ENCODE assay signal across 14 cellular contexts in genomic region chrX:2261838-2262678, GRCh38.
DNase-seq lines count a peak whose midpoint lies in the region; ATAC-seq and TF ChIP-seq lines count a peak whose summit lies in the region.
"Had no signal": no experiment of that assay in that cellular context is flagged by ENCODE, and none has a peak within 500 bp of the region (broad histone marks: within the 10 kb centered on the region; RNA-seq: fewer than 3 reads in every experiment).

No MANE protein-coding gene starts in this region.

- peak overlapping the region in 6 of 11 experiments; percentile 20 to 45 (median 38); a peak in 9 of 22 replicates for H3K4me2 ChIP-seq in BLaER1 treated with 17β-estradiol and CSF1 and Interleukin-3, amounts not matched to agents 10 nM and 100 nM

- peak overlapping the region in 1 of 11 experiments; percentile 26; a peak in 1 of 22 replicates for H3K9ac ChIP-seq in BLaER1 treated with 17β-estradiol and CSF1 and Interleukin-3, amounts not matched to agents 10 nM and 100 nM

- 79% methylated on average over 20 of the region's 20 CpGs for WGBS in right cardiac atrium
- WGBS in prostate gland, result 60% methylated on average over 20 of the region's 20 CpGs

- H3K4me3 ChIP-seq in BLaER1 treated with 17β-estradiol and CSF1 and Interleukin-3, amounts not matched to agents 10 nM and 100 nM, result no peak overlapping the region
- H3K4me3 ChIP-seq in RWPE2 (ENCODE audit: severe bottlenecking) (no peak overlapping the region), right cardiac atrium (ENCODE audit: low read length) (no peak overlapping the region), prostate gland (no peak overlapping the region)
- H3K4me3 ChIP-seq: left lung had no signal

- no peak for TF ChIP-seq POLR2A in prostate gland (IDR thresholded peaks at IDR 0.05)

- no peaks in the 10 kb centered on the region for H3K27me3 ChIP-seq in BLaER1 treated with 17β-estradiol and CSF1 and Interleukin-3, amounts not matched to agents 10 nM and 100 nM
- H3K27me3 ChIP-seq in RWPE2 (ENCODE audit: insufficient read depth, poor library complexity, severe bottlenecking) (no peaks in the 10 kb centered on the region), right cardiac atrium (ENCODE audit: control insufficient read depth, insufficient read depth) (no peaks in the 10 kb centered on the region), prostate gland (replicated peaks; ENCODE audit: insufficient read depth) (no peaks in the 10 kb centered on the region)
- H3K27me3 ChIP-seq: left lung had no signal

- no peaks in the 10 kb centered on the region for H3K9me3 ChIP-seq in BLaER1 treated with 17β-estradiol and CSF1 and Interleukin-3, amounts not matched to agents 10 nM and 100 nM (replicated peaks in 1 of 11)
- H3K9me3 ChIP-seq in RWPE2 (ENCODE audit: severe bottlenecking) (no peaks in the 10 kb centered on the region), right cardiac atrium (ENCODE audit: control insufficient read depth, low read length) (no peaks in the 10 kb centered on the region), prostate gland (no peaks in the 10 kb centered on the region)
- H3K9me3 ChIP-seq: left lung had no signal

- no peak overlapping the region for H3K27ac ChIP-seq in BLaER1 treated with 17β-estradiol and CSF1 and Interleukin-3, amounts not matched to agents 10 nM and 100 nM
- H3K27ac ChIP-seq in RWPE2 (ENCODE audit: poor library complexity, severe bottlenecking), result no peak overlapping the region
- H3K27ac ChIP-seq in right cardiac atrium (ENCODE audit: low read length), result no peak overlapping the region
- H3K27ac ChIP-seq in prostate gland, result no peak overlapping the region
- H3K27ac ChIP-seq: left lung had no signal

- TF ChIP-seq CTCF in RWPE2 (IDR thresholded peaks at IDR 0.05; ENCODE audit: poor library complexity, severe bottlenecking) (no peak), prostate gland (IDR thresholded peaks at IDR 0.05) (no peak)

- H3K36me3 ChIP-seq in BLaER1 treated with 17β-estradiol and CSF1 and Interleukin-3, amounts not matched to agents 10 nM and 100 nM, result peaks cover 17 to 73% (median 42%) of the 10 kb centered on the region in 11 experiments
- H3K36me3 ChIP-seq in RWPE2 (ENCODE audit: low read depth), result peaks cover 4% of the 10 kb centered on the region
- no peaks in the 10 kb centered on the region for H3K36me3 ChIP-seq in prostate gland

- intact Hi-C loops in right cardiac atrium (cut with DNase I), result no loop called here
- intact Hi-C loops in prostate gland (cut with DNase I), result no loop called here

- H4K20me1 ChIP-seq in BLaER1 treated with 17β-estradiol and CSF1 and Interleukin-3, amounts not matched to agents 10 nM and 100 nM, result peaks cover 12 to 47% (median 29%) of the 10 kb centered on the region in 11 experiments; a peak in 20 of 22 replicates

- peaks cover 0 to 16% (median 13%) of the 10 kb centered on the region in 10 experiments; a peak in 11 of 20 replicates for H3K4me1 ChIP-seq in BLaER1 treated with 17β-estradiol and CSF1 and Interleukin-3, amounts not matched to agents 10 nM and 100 nM
- H3K4me1 ChIP-seq in RWPE2 (ENCODE audit: insufficient read depth, poor library complexity, severe bottlenecking) (no peaks in the 10 kb centered on the region), right cardiac atrium (ENCODE audit: control insufficient read depth, insufficient read depth, low read length) (no peaks in the 10 kb centered on the region), prostate gland (replicated peaks) (peaks cover 2% of the 10 kb centered on the region)
- H3K4me1 ChIP-seq: left lung had no signal

- ATAC-seq in RWPE2 (ENCODE audit: low read depth) (peak; percentile 22), right cardiac atrium (peak; percentile 18 to 53), GM18907 (IDR thresholded peaks at IDR 0.05; ENCODE audit: unreplicated experiment) (no peak)
- ATAC-seq: left lung had no signal

- DNase-seq in RWPE2 (ENCODE audit: low spot score) (no peak), right cardiac atrium (no peak), prostate gland (ENCODE audit: low spot score) (peak; percentile 12), D341Med (ENCODE audit: low spot score) (no peak), NCI-H446 (lab: John Stamatoyannopoulos, UW) (no peak), GM19240 (ENCODE audit: insufficient read length, low spot score) (no peak)
- DNase-seq: activated CD4-positive, CD25-positive, alpha-beta regulatory T cell treated with anti-CD3 and anti-CD28 coated beads, Interleukin-2, amount 50 U/mL, for 72 hours; activated T-cell treated with anti-CD3 and anti-CD28 coated beads, Interleukin-2, amount 50 U/mL, for 48 hours; amniotic stem cell; DND-41; left lung; NCI-H2081 had no signal
